ENCODE assay signal across 15 cellular contexts in the genomic region with DNA sequence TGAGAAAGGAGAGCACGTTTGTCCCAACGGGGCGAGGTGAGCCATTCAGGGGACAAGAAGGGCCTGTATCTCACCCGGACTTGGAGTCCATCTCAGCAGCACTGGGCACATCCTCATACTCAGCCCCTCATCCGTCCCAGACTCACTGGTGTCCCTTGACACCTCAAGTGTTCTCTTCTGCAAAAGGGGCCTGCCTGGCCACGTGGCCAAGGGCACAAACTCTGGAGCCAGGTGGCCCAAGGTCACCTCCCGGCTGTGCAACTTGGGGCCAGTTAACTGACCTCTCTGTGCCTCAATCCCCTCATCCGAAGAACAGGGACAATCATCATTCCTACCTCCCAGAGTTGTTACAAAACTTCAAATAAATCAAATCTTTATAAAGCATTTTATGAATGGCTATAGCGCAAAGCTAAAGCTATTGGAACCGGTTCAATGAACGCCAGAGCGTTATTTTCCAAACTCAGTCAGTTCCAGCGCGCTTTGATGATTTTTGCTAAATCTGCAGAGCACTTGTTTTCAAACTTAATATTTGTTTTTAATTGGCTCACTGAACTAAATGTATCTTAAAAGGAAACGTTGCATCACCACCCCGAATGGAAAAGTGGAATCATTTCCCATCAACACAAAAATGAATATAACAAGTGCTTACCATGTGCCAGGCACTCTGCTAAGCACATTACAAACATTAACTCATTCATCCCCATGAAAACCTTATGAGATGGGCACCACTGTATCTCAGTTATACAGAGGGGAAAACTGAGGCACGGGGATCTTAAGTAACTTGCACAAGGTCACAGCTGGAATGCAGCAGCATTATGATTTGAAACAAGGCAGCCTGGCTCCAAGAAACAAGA. TPM values are rescaled to one million over a fixed set of nuclear protein-coding genes. Genes with fewer than 3 reads are reported as not detected.
A peak's percentile ranks its signal among the peaks of the same experiment; 100 is the strongest.
DNase-seq lines count a peak whose midpoint lies in the region; ATAC-seq, FAIRE-seq and TF ChIP-seq lines count a peak whose summit lies in the region.
"Had no signal": no experiment of that assay in that cellular context is flagged by ENCODE, and none has a peak within 500 bp of the region (broad histone marks: within the 10 kb centered on the region; RNA-seq: fewer than 3 reads in every experiment).

No MANE protein-coding gene starts in this region.

- no peak for TF ChIP-seq POLR2A in upper lobe of left lung (IDR thresholded peaks at IDR 0.05)

- H3K4me3 ChIP-seq in lower lobe of right lung (no peak overlapping the region), upper lobe of left lung (no peak overlapping the region), WERI-Rb-1 (ENCODE audit: low read depth, low read length) (no peak overlapping the region), Karpas-422 (ENCODE audit: low read length) (no peak overlapping the region)
- H3K4me3 ChIP-seq: SJSA1 had no signal

- H3K9me3 Mint-ChIP-seq in activated CD8-positive, alpha-beta memory T cell treated with anti-CD3 and anti-CD28 coated beads, Interleukin-2, amount 10 ng/mL, durations not matched to agents 7 days and 5 days (ENCODE audit: low read depth), result no peaks in the 10 kb centered on the region
- H3K9me3 Mint-ChIP-seq: activated CD4-positive, alpha-beta memory T cell treated with anti-CD3 and anti-CD28 coated beads, Interleukin-2, amount 10 ng/mL, durations not matched to agents 7 days and 5 days; nephron progenitor cell had no signal

- H3K27ac ChIP-seq in lower lobe of right lung, result peak overlapping the region; percentile 72
- H3K27ac ChIP-seq in upper lobe of left lung, result peak overlapping the region; percentile 18 to 77 (median 54)
- no peak overlapping the region for H3K27ac ChIP-seq in WERI-Rb-1
- H3K27ac ChIP-seq in Karpas-422 (ENCODE audit: low read length), result no peak overlapping the region
- H3K27ac ChIP-seq: SJSA1 had no signal

- H3K4me1 Mint-ChIP-seq in activated CD8-positive, alpha-beta memory T cell treated with anti-CD3 and anti-CD28 coated beads, Interleukin-2, amount 10 ng/mL, durations not matched to agents 7 days and 5 days, result peaks cover 10% of the 10 kb centered on the region

- peak; percentile 88 to 99 (median 92) for TF ChIP-seq EP300 in upper lobe of left lung (IDR thresholded peaks at IDR 0.05)

- intact Hi-C loops in lower lobe of right lung (cut with DNase I), result no loop called here

- H3K36me3 Mint-ChIP-seq in activated CD8-positive, alpha-beta memory T cell treated with anti-CD3 and anti-CD28 coated beads, Interleukin-2, amount 10 ng/mL, durations not matched to agents 7 days and 5 days, result no peaks in the 10 kb centered on the region

- no peak overlapping the region for H3K4me3 Mint-ChIP-seq in activated CD8-positive, alpha-beta memory T cell treated with anti-CD3 and anti-CD28 coated beads, Interleukin-2, amount 10 ng/mL, durations not matched to agents 7 days and 5 days
- H3K4me3 Mint-ChIP-seq: activated CD4-positive, alpha-beta memory T cell treated with anti-CD3 and anti-CD28 coated beads, Interleukin-2, amount 10 ng/mL, durations not matched to agents 7 days and 5 days; nephron progenitor cell had no signal

- H2AFZ ChIP-seq in Karpas-422 (ENCODE audit: low read length), result no peak overlapping the region

- no peak overlapping the region for H3K27ac Mint-ChIP-seq in activated CD8-positive, alpha-beta memory T cell treated with anti-CD3 and anti-CD28 coated beads, Interleukin-2, amount 10 ng/mL, durations not matched to agents 7 days and 5 days
- H3K27ac Mint-ChIP-seq: activated CD4-positive, alpha-beta memory T cell treated with anti-CD3 and anti-CD28 coated beads, Interleukin-2, amount 10 ng/mL, durations not matched to agents 7 days and 5 days; nephron progenitor cell had no signal

- peaks cover 45% of the 10 kb centered on the region for H3K4me1 ChIP-seq in lower lobe of right lung
- H3K4me1 ChIP-seq in upper lobe of left lung, result peaks cover 26 to 46% (median 30%) of the 10 kb centered on the region in 4 donors
- H3K4me1 ChIP-seq in Karpas-422 (ENCODE audit: low read length), result no peaks in the 10 kb centered on the region

- no peak for DNase-seq in activated CD8-positive, alpha-beta memory T cell treated with anti-CD3 and anti-CD28 coated beads, Interleukin-2, amount 10 ng/mL, durations not matched to agents 7 days and 5 days
- DNase-seq in activated CD8-positive, alpha-beta memory T cell treated with anti-CD3 and anti-CD28 coated beads for 24 hours, result no peak
- DNase-seq in lower lobe of right lung (no peak), upper lobe of left lung (peak in 1 of 2 donors; percentile 55), WERI-Rb-1 (no peak), DMS53 (lab: John Stamatoyannopoulos, UW) (no peak), Karpas-422 (no peak)
- DNase-seq: ACHN, hippocampal formation, NCI-H510A treated with DMSO at 0.1 percent for 48 hours, nephron progenitor cell had no signal

- no peaks in the 10 kb centered on the region for H3K9me2 ChIP-seq in Karpas-422 (replicated peaks; ENCODE audit: insufficient read depth, low read length)

- H3K36me3 ChIP-seq in lower lobe of right lung (no peaks in the 10 kb centered on the region), upper lobe of left lung (no peaks in the 10 kb centered on the region), WERI-Rb-1 (no peaks in the 10 kb centered on the region), Karpas-422 (ENCODE audit: insufficient read depth, low read length) (no peaks in the 10 kb centered on the region)
- H3K36me3 ChIP-seq: SJSA1 had no signal

- 42 to 46% methylated on average over 16 to 17 of the region's 17 CpGs for WGBS in upper lobe of left lung, 2 donors

- TF ChIP-seq CTCF in lower lobe of right lung (IDR thresholded peaks at IDR 0.05) (no peak), upper lobe of left lung (IDR thresholded peaks at IDR 0.05) (no peak), WERI-Rb-1 (IDR thresholded peaks at IDR 0.05; ENCODE audit: low read depth, low read length) (no peak)

- no peaks in the 10 kb centered on the region for H4K20me1 ChIP-seq in Karpas-422 (ENCODE audit: insufficient read depth, low read depth, low read length)

- no peaks in the 10 kb centered on the region for H3K79me2 ChIP-seq in Karpas-422 (ENCODE audit: low read length)

- H3K4me2 ChIP-seq in Karpas-422 (ENCODE audit: low read depth, low read length, poor library complexity, severe bottlenecking), result no peak overlapping the region

- ATAC-seq in activated CD8-positive, alpha-beta memory T cell treated with anti-CD3 and anti-CD28 coated beads, Interleukin-2, amount 10 ng/mL, durations not matched to agents 7 days and 5 days, result peak; percentile 18
- ATAC-seq in lower lobe of right lung (peak; percentile 48 to 67), upper lobe of left lung (ENCODE audit: low FRiP score in 2 of 2) (peak in 1 of 2 donors; percentile 58)

- H3K9ac ChIP-seq in Karpas-422 (ENCODE audit: low read length), result no peak overlapping the region

- H3K9me3 ChIP-seq in lower lobe of right lung (no peaks in the 10 kb centered on the region), upper lobe of left lung (no peaks in the 10 kb centered on the region), WERI-Rb-1 (ENCODE audit: severe bottlenecking) (no peaks in the 10 kb centered on the region), Karpas-422 (ENCODE audit: low read length) (no peaks in the 10 kb centered on the region)
- H3K9me3 ChIP-seq: SJSA1 had no signal

- peaks cover 8% of the 10 kb centered on the region for H3K27me3 Mint-ChIP-seq in activated CD8-positive, alpha-beta memory T cell treated with anti-CD3 and anti-CD28 coated beads, Interleukin-2, amount 10 ng/mL, durations not matched to agents 7 days and 5 days

- H3K27me3 ChIP-seq in lower lobe of right lung (ENCODE audit: low read depth) (no peaks in the 10 kb centered on the region), upper lobe of left lung (no peaks in the 10 kb centered on the region), WERI-Rb-1 (ENCODE audit: insufficient read depth, low read depth, severe bottlenecking) (no peaks in the 10 kb centered on the region), Karpas-422 (ENCODE audit: low read length) (no peaks in the 10 kb centered on the region)
- H3K27me3 ChIP-seq: SJSA1 had no signal

- FAIRE-seq in endometrium (lab: Jason Lieb, UNC), result peak; percentile 72
- FAIRE-seq: astrocyte had no signal

- CTCF ChIA-PET in activated CD8-positive, alpha-beta memory T cell treated with anti-CD3 and anti-CD28 coated beads, Interleukin-2, amount 10 ng/mL, durations not matched to agents 7 days and 5 days (lab: Charles Lee), result interaction anchor here (1.6 to 5.1 kb wide), 2 partner anchors 8 to 211 kb away, joined by 7 to 39 read pairs; no protein-coding TSS in a partner anchor

RNA-seq across cellular contexts. Expression of a gene that starts 49.3 kb away (rescaled TPM):
- 10 to 100 TPM in 1 of 2 experiments, 1 to 10 TPM in 1; 6.5 to 32.5 TPM for total RNA-seq in activated CD8-positive, alpha-beta memory T cell treated with anti-CD3 and anti-CD28 coated beads, Interleukin-2, amount 10 ng/mL, durations not matched to agents 7 days and 5 days
- total RNA-seq in lower lobe of right lung (367 TPM), upper lobe of left lung (1,000 to 10,000 TPM in 3 of 6 donors, 100 to 1,000 TPM in 3; 568 to 1,492 (median 904) TPM)
- total RNA-seq in Karpas-422 (2014; rRNA removed; shearing (Covaris generic); ENCODE audit: low replicate concordance), result 9.0 and 10.5 TPM in 2 replicates

Comparison
In these comparisons a context has a peak if more than half of its experiments do, and no peak if none do; other contexts are left out.
1. H3K27ac ChIP-seq: peak in lower lobe of right lung (single experiment) and upper lobe of left lung (4 of 4); none in WERI-Rb-1 (single experiment) and Karpas-422 (single experiment).
2. RNA of a gene that starts 49.3 kb away (total RNA-seq): 568 to 1,492 TPM in upper lobe of left lung and 367 TPM in lower lobe of right lung (single experiment); 6.5 to 32.5 TPM in activated CD8-positive, alpha-beta memory T cell treated with anti-CD3 and anti-CD28 coated beads, Interleukin-2, amount 10 ng/mL, durations not matched to agents 7 days and 5 days and 9.0 to 10.5 TPM in Karpas-422; every median in the first group is over 10 times any median in the second.